Comparison of ENCODE assay signal across 1 cellular context in genomic region chr4:86935833-86936721, GRCh38.
TF ChIP-seq lines count a peak whose summit lies in the region.

No MANE protein-coding gene starts in this region.

TF ChIP-seq in K562, 482 proteins besides CTCF, POLR2A, EP300 and RAD21 (continued from another document and continues in another):
- no peak for TF ChIP-seq HOMEZ (CRISPR knock-in tag; IDR thresholded peaks at IDR 0.05)
- TF ChIP-seq ATF1 (CRISPR knock-in tag; IDR thresholded peaks at IDR 0.05) = no peak
- TF ChIP-seq ATF1 (tag; IDR thresholded peaks at IDR 0.05) = peak; percentile 68
- no peak for TF ChIP-seq NR1H2 (CRISPR knock-in tag; IDR thresholded peaks at IDR 0.05)
- TF ChIP-seq ZNF436 (CRISPR knock-in tag; IDR thresholded peaks at IDR 0.05) = no peak
- no peak for TF ChIP-seq SFPQ (IDR thresholded peaks at IDR 0.05; ENCODE audit: low read depth, low read length)
- peak; percentile 98 for TF ChIP-seq JUND (IDR thresholded peaks at IDR 0.05; ENCODE audit: borderline replicate concordance, low read depth, low read length)
- TF ChIP-seq JUND (tag; IDR thresholded peaks at IDR 0.05; ENCODE audit: borderline replicate concordance, low read depth, low read length) = peak; percentile 97; the same call in 2 of the 3 replicates
- TF ChIP-seq TAF7 (tag; IDR thresholded peaks at IDR 0.05) = no peak
- peak; percentile 62 for TF ChIP-seq ZNF384 (IDR thresholded peaks at IDR 0.05; ENCODE audit: low read depth, low read length)
- no peak for TF ChIP-seq ARID3B (CRISPR knock-in tag; IDR thresholded peaks at IDR 0.05; ENCODE audit: borderline replicate concordance)
- TF ChIP-seq THAP7 (CRISPR knock-in tag; IDR thresholded peaks at IDR 0.05) = no peak
- no peak for TF ChIP-seq CHCHD3 (CRISPR knock-in tag; IDR thresholded peaks at IDR 0.05)
- peak; percentile 50; the same call in 1 of the 2 replicates for TF ChIP-seq BCOR (IDR thresholded peaks at IDR 0.05)
- peak in 1 of 2 experiments; percentile 14; a peak in 1 of 4 replicates for TF ChIP-seq SIN3A (IDR thresholded peaks at IDR 0.05; ENCODE audit: borderline replicate concordance in 2 of 2, control insufficient read depth in 1 of 2, low read depth in 2 of 2, low read length in 2 of 2)
- 0 out of 2 replicates have a peak, but pooled peaks have one; percentile 11 for TF ChIP-seq HES1 (IDR thresholded peaks at IDR 0.05; ENCODE audit: low read depth)
- 0 out of 2 replicates have a peak, but pooled peaks have one; percentile 34 for TF ChIP-seq ZNF589 (CRISPR knock-in tag; IDR thresholded peaks at IDR 0.05; ENCODE audit: low read depth)
- peak; percentile 22; the same call in 1 of the 2 replicates for TF ChIP-seq ZNF263 (CRISPR knock-in tag; IDR thresholded peaks at IDR 0.05; ENCODE audit: borderline replicate concordance)
- TF ChIP-seq NR2C2 (CRISPR knock-in tag; IDR thresholded peaks at IDR 0.05) = no peak; the same call in 1 of the 2 replicates
- no peak for TF ChIP-seq NR2C2 (tag; IDR thresholded peaks at IDR 0.05)
- TF ChIP-seq POLR2AphosphoS5 (IDR thresholded peaks at IDR 0.05; ENCODE audit: control insufficient read depth, insufficient read depth, low read depth, low read length) = peak; percentile 80
- TF ChIP-seq ZNF280A (IDR thresholded peaks at IDR 0.05; ENCODE audit: low read depth, partially characterized antibody) = no peak
- TF ChIP-seq DPF2 (IDR thresholded peaks at IDR 0.05) = peak; percentile 77
- TF ChIP-seq DACH1 (IDR thresholded peaks at IDR 0.05; ENCODE audit: partially characterized antibody) = no peak
- peak; percentile 59 for TF ChIP-seq PKNOX1 (IDR thresholded peaks at IDR 0.05)
- TF ChIP-seq NFE2 (IDR thresholded peaks at IDR 0.05; ENCODE audit: low read depth) = peak; percentile 3; the same call in 1 of the 2 replicates
- 0 out of 6 replicates have a peak, but pooled peaks of 1 of the 3 experiments have one; percentile 21 for TF ChIP-seq ZBTB11 (CRISPR knock-in tag; IDR thresholded peaks at IDR 0.05)
- no peak for TF ChIP-seq JUNB (CRISPR knock-in tag; conservative IDR thresholded peaks at IDR 0.05)
- TF ChIP-seq ESRRA (IDR thresholded peaks at IDR 0.05; ENCODE audit: borderline replicate concordance, low read depth) = peak; percentile 11; the same call in 1 of the 2 replicates
- peak in 1 of 2 experiments; percentile 84; a peak in 1 of 4 replicates for TF ChIP-seq RCOR1 (IDR thresholded peaks at IDR 0.05; ENCODE audit: borderline replicate concordance in 1 of 2, low read depth in 2 of 2, low read length in 2 of 2)
- TF ChIP-seq CBX8 (IDR thresholded peaks at IDR 0.05; ENCODE audit: borderline replicate concordance, extremely low read depth, low read depth, low read length, poor library complexity, severe bottlenecking) = no peak
- TF ChIP-seq RNF2 (IDR thresholded peaks at IDR 0.05) = no peak; the same call in 1 of the 2 replicates
- TF ChIP-seq ZNF24 (IDR thresholded peaks at IDR 0.05) = no peak; the same call in 1 of the 2 replicates
- peak; percentile 36 for TF ChIP-seq LEF1 (IDR thresholded peaks at IDR 0.05)
- TF ChIP-seq MXD1 (CRISPR knock-in tag; IDR thresholded peaks at IDR 0.05; ENCODE audit: borderline replicate concordance, poor library complexity, severe bottlenecking) = no peak
- no peak; a peak in 1 of 4 replicates for TF ChIP-seq ARNT (IDR thresholded peaks at IDR 0.05)
- peak; percentile 45 for TF ChIP-seq TAF9B (IDR thresholded peaks at IDR 0.05; ENCODE audit: partially characterized antibody)
- peak; percentile 62 for TF ChIP-seq MYC (IDR thresholded peaks at IDR 0.05; ENCODE audit: low read depth, low read length)
- TF ChIP-seq MYC (CRISPR knock-in tag; IDR thresholded peaks at IDR 0.05; ENCODE audit: borderline replicate concordance, low read depth) = no peak
- 0 out of 2 replicates have a peak, but pooled peaks have one; percentile 41 for TF ChIP-seq VEZF1 (CRISPR knock-in tag; IDR thresholded peaks at IDR 0.05)
- no peak for TF ChIP-seq MCM7 (IDR thresholded peaks at IDR 0.05)
- peak; percentile 90 for TF ChIP-seq MEIS2 (IDR thresholded peaks at IDR 0.05; ENCODE audit: partially characterized antibody)
- no peak for TF ChIP-seq ARHGAP35 (IDR thresholded peaks at IDR 0.05; ENCODE audit: partially characterized antibody)
